1 cellular context compared by ENCODE assay signal in genomic region chrX:115534383-115534782, GRCh38.
TF ChIP-seq lines count a peak whose summit lies in the region.

No MANE protein-coding gene starts in this region.

TF ChIP-seq in HEK293, 187 proteins besides CTCF, POLR2A, EP300 and RAD21 (continued from another document and continues in another):
- peak; percentile 66; the same call in 1 of the 2 replicates for TF ChIP-seq REST (tag by site-specific recombination; IDR thresholded peaks at IDR 0.05)
- 0 out of 2 replicates have a peak, but pooled peaks have one; percentile 23 for TF ChIP-seq ZXDB (tag by site-specific recombination; IDR thresholded peaks at IDR 0.05)
- TF ChIP-seq ZNF629 (tag by site-specific recombination; IDR thresholded peaks at IDR 0.05): peak; percentile 39; the same call in 1 of the 2 replicates
- 0 out of 2 replicates have a peak, but pooled peaks have one; percentile 62 for TF ChIP-seq ZNF19 (tag by site-specific recombination; IDR thresholded peaks at IDR 0.05; ENCODE audit: low read depth)
- no peak for TF ChIP-seq PBX3 (CRISPR knock-in tag; IDR thresholded peaks at IDR 0.05)
- no peak for TF ChIP-seq ZNF155 (tag by site-specific recombination; IDR thresholded peaks at IDR 0.05)
- no peak for TF ChIP-seq ZNF248 (tag by site-specific recombination; IDR thresholded peaks at IDR 0.05)
- TF ChIP-seq ZNF473 (tag by site-specific recombination; IDR thresholded peaks at IDR 0.05): no peak
- TF ChIP-seq ZNF121 (tag by site-specific recombination; IDR thresholded peaks at IDR 0.05): no peak
- TF ChIP-seq HIC1 (tag by site-specific recombination; IDR thresholded peaks at IDR 0.05): no peak
- TF ChIP-seq ZNF280D (tag by site-specific recombination; IDR thresholded peaks at IDR 0.05): no peak
- no peak for TF ChIP-seq OSR2 (tag by site-specific recombination; IDR thresholded peaks at IDR 0.05)
- 0 out of 2 replicates have a peak, but pooled peaks have one; percentile 16 for TF ChIP-seq KLF7 (tag by site-specific recombination; IDR thresholded peaks at IDR 0.05; ENCODE audit: borderline replicate concordance)
- no peak for TF ChIP-seq ZNF624 (tag by site-specific recombination; IDR thresholded peaks at IDR 0.05)
- no peak for TF ChIP-seq ZNF302 (tag by site-specific recombination; IDR thresholded peaks at IDR 0.05; ENCODE audit: low read depth)
- TF ChIP-seq GLI2 (tag by site-specific recombination; IDR thresholded peaks at IDR 0.05; ENCODE audit: borderline replicate concordance, low read depth): peak; percentile 14; the same call in 1 of the 2 replicates
- no peak for TF ChIP-seq ZNF548 (tag by site-specific recombination; IDR thresholded peaks at IDR 0.05)
- TF ChIP-seq AEBP2 (tag by site-specific recombination; IDR thresholded peaks at IDR 0.05; ENCODE audit: borderline replicate concordance): 0 out of 2 replicates have a peak, but pooled peaks have one; percentile 33
- TF ChIP-seq ZNF423 (tag by site-specific recombination; IDR thresholded peaks at IDR 0.05): no peak
- TF ChIP-seq ZBTB8A (tag by site-specific recombination; IDR thresholded peaks at IDR 0.05): peak; percentile 73
- no peak for TF ChIP-seq ZNF621 (tag by site-specific recombination; IDR thresholded peaks at IDR 0.05)
- no peak for TF ChIP-seq ZNF677 (tag by site-specific recombination; IDR thresholded peaks at IDR 0.05)
- TF ChIP-seq BCL11B (tag by site-specific recombination; IDR thresholded peaks at IDR 0.05; ENCODE audit: low read depth): no peak
- no peak for TF ChIP-seq ZNF274 (IDR thresholded peaks at IDR 0.05; ENCODE audit: low read length)
- TF ChIP-seq ZNF274 (tag by site-specific recombination; IDR thresholded peaks at IDR 0.05; ENCODE audit: borderline replicate concordance): no peak
- no peak for TF ChIP-seq ZBTB48 (tag by site-specific recombination; IDR thresholded peaks at IDR 0.05)
- no peak for TF ChIP-seq KLF9 (tag by site-specific recombination; IDR thresholded peaks at IDR 0.05; ENCODE audit: low read depth)
- no peak for TF ChIP-seq HOXA7 (CRISPR knock-in tag; IDR thresholded peaks at IDR 0.05; ENCODE audit: borderline replicate concordance)
- TF ChIP-seq ZSCAN5A (tag by site-specific recombination; IDR thresholded peaks at IDR 0.05): no peak
- no peak for TF ChIP-seq EGR2 (tag by site-specific recombination; IDR thresholded peaks at IDR 0.05; ENCODE audit: low read depth)
- 0 out of 2 replicates have a peak, but pooled peaks have one; percentile 17 for TF ChIP-seq SP3 (tag by site-specific recombination; IDR thresholded peaks at IDR 0.05)
- peak; percentile 63; the same call in 1 of the 2 replicates for TF ChIP-seq ZNF266 (tag by site-specific recombination; IDR thresholded peaks at IDR 0.05; ENCODE audit: low read depth)
- TF ChIP-seq ZNF560 (tag by site-specific recombination; IDR thresholded peaks at IDR 0.05; ENCODE audit: borderline replicate concordance): no peak
- TF ChIP-seq REPIN1 (tag by site-specific recombination; IDR thresholded peaks at IDR 0.05; ENCODE audit: low read depth): no peak
- peak; percentile 64 for TF ChIP-seq ZNF623 (tag by site-specific recombination; IDR thresholded peaks at IDR 0.05)
- TF ChIP-seq TSHZ1 (tag by site-specific recombination; IDR thresholded peaks at IDR 0.05; ENCODE audit: borderline replicate concordance): no peak
- TF ChIP-seq PRDM6 (tag by site-specific recombination; IDR thresholded peaks at IDR 0.05): no peak
- no peak for TF ChIP-seq ZEB2 (tag by site-specific recombination; IDR thresholded peaks at IDR 0.05)
- no peak for TF ChIP-seq ZBTB49 (tag by site-specific recombination; IDR thresholded peaks at IDR 0.05; ENCODE audit: low read depth)
- no peak for TF ChIP-seq ZFP69B (tag by site-specific recombination; IDR thresholded peaks at IDR 0.05)
